Comparison of ENCODE assay signal across 10 cellular contexts in the genomic region with DNA sequence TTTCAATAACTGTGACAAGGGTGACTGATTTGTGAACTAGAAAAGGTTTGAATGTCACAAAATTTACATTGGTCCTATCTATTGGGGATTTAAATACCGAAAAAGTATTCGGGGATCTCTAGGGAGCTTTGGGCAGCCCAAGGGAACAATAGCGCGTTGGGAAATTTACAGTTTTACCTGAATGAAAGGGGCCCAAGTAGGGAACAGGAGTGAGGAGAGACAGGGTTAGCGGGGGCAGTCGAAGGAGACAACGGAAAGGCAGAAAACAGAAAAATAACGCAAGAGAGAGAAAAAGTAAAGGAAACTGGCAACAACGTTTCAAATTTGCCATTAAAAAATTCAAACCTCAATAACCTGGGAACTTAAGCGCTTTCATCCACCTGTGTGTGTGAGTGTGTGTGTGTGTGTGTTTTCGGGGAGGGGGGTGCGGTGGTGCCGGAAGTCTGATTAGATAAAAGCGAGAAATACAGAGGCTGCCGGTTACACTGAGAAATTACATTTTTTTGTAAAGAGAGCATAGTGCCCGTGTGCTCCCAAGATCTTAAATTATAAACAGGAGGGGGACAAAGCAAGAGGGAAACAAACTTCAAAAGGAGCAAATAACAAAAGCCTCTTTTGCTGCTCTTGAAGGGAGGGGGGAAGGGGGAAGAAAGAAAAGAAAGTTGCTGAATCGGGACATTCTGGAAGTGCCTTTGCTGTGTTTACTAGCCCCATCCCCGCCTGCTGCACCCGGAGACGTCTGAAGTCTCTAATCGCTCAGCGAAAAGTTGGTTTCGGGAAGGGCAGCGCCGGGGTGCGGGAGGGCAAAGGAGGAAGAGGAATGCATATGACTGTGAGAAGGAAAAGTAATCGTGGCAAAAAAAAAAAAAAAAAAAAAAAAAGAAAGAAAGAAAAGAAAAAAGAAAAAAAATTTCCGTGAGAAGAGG. TPM values are rescaled to one million over a fixed set of nuclear protein-coding genes. Genes with fewer than 3 reads are reported as not detected.
DNase-seq lines count a peak whose midpoint lies in the region; ATAC-seq lines count a peak whose summit lies in the region.
"Had no signal": no experiment of that assay in that cellular context is flagged by ENCODE, and none has a peak within 500 bp of the region (broad histone marks: within the 10 kb centered on the region; RNA-seq: fewer than 3 reads in every experiment).

No MANE protein-coding gene starts in this region.

- peaks cover 13% of the 10 kb centered on the region for H3K4me1 Mint-ChIP-seq in activated naive CD4-positive, alpha-beta T cell treated with anti-CD3 and anti-CD28 coated beads, Interleukin-2, amount 10 ng/mL, durations not matched to agents 7 days and 5 days
- no peaks in the 10 kb centered on the region for H3K4me1 Mint-ChIP-seq in activated T-helper 17 cell treated with anti-CD3 and anti-CD28 coated beads, Interleukin-2, amount 50 U/mL, for 72 hours
- peaks cover 18 to 28% of the 10 kb centered on the region in 2 donors for H3K4me1 Mint-ChIP-seq in immature natural killer cell

- H3K27me3 Mint-ChIP-seq in activated naive CD4-positive, alpha-beta T cell treated with anti-CD3 and anti-CD28 coated beads, Interleukin-2, amount 10 ng/mL, durations not matched to agents 7 days and 5 days: peaks cover 99% of the 10 kb centered on the region
- peaks cover 60% of the 10 kb centered on the region for H3K27me3 Mint-ChIP-seq in activated T-helper 17 cell treated with anti-CD3 and anti-CD28 coated beads, Interleukin-2, amount 50 U/mL, for 72 hours
- H3K27me3 Mint-ChIP-seq in immature natural killer cell (ENCODE audit: low read depth in 3 of 3): peaks cover 47 to 68% (median 64%) of the 10 kb centered on the region in 3 donors

- ATAC-seq in activated T-helper 17 cell treated with anti-CD3 and anti-CD28 coated beads, Interleukin-2, amount 50 U/mL, for 72 hours (replicated peaks): no peak
- no peak for ATAC-seq in HG03520 (IDR thresholded peaks at IDR 0.05; ENCODE audit: unreplicated experiment)

- CTCF ChIA-PET in activated naive CD4-positive, alpha-beta T cell treated with anti-CD3 and anti-CD28 coated beads, Interleukin-2, amount 10 ng/mL, durations not matched to agents 7 days and 5 days (lab: Charles Lee): no interaction called here

- H3K4me3 Mint-ChIP-seq in activated naive CD4-positive, alpha-beta T cell treated with anti-CD3 and anti-CD28 coated beads, Interleukin-2, amount 10 ng/mL, durations not matched to agents 7 days and 5 days: peak overlapping the region; percentile 52
- H3K4me3 Mint-ChIP-seq in activated T-helper 17 cell treated with anti-CD3 and anti-CD28 coated beads, Interleukin-2, amount 50 U/mL, for 72 hours: peak overlapping the region; percentile 8
- H3K4me3 Mint-ChIP-seq in immature natural killer cell: peak overlapping the region in 4 of 5 donors; percentile 4 to 59 (median 22)

- peaks cover 27% of the 10 kb centered on the region for H3K36me3 Mint-ChIP-seq in activated naive CD4-positive, alpha-beta T cell treated with anti-CD3 and anti-CD28 coated beads, Interleukin-2, amount 10 ng/mL, durations not matched to agents 7 days and 5 days
- peaks cover 36% of the 10 kb centered on the region for H3K36me3 Mint-ChIP-seq in activated T-helper 17 cell treated with anti-CD3 and anti-CD28 coated beads, Interleukin-2, amount 50 U/mL, for 72 hours (ENCODE audit: low read depth)
- peaks cover 4 to 13% (median 12%) of the 10 kb centered on the region in 3 donors for H3K36me3 Mint-ChIP-seq in immature natural killer cell

- H3K27ac Mint-ChIP-seq in activated naive CD4-positive, alpha-beta T cell treated with anti-CD3 and anti-CD28 coated beads, Interleukin-2, amount 10 ng/mL, durations not matched to agents 7 days and 5 days: peak overlapping the region; percentile 84
- H3K27ac Mint-ChIP-seq in activated T-helper 17 cell treated with anti-CD3 and anti-CD28 coated beads, Interleukin-2, amount 50 U/mL, for 72 hours: no peak overlapping the region
- H3K27ac Mint-ChIP-seq in immature natural killer cell: no peak overlapping the region

- DNase-seq in activated naive CD4-positive, alpha-beta T cell treated with anti-CD3 and anti-CD28 coated beads, Interleukin-2, amount 10 ng/mL, durations not matched to agents 7 days and 5 days: no peak
- DNase-seq in activated naive CD4-positive, alpha-beta T cell treated with Interleukin-2 at 50 U/mL for 16 hours: no peak
- no peak for DNase-seq in immature natural killer cell
- DNase-seq in GDM1 (lab: John Stamatoyannopoulos, UW): no peak
- no peak for DNase-seq in HT-29 (ENCODE audit: low spot score)
- DNase-seq: mammary epithelial cell had no signal

- peaks cover 12% of the 10 kb centered on the region for H3K9me3 Mint-ChIP-seq in activated naive CD4-positive, alpha-beta T cell treated with anti-CD3 and anti-CD28 coated beads, Interleukin-2, amount 10 ng/mL, durations not matched to agents 7 days and 5 days
- H3K9me3 Mint-ChIP-seq in activated T-helper 17 cell treated with anti-CD3 and anti-CD28 coated beads, Interleukin-2, amount 50 U/mL, for 72 hours: peaks cover 8% of the 10 kb centered on the region
- H3K9me3 Mint-ChIP-seq in immature natural killer cell: peaks cover 25 to 66% (median 41%) of the 10 kb centered on the region in 6 donors

- H3K27ac ChIP-seq in temporal lobe (ENCODE audit: low read depth, low read length): peak overlapping the region; percentile 41
- H3K27ac ChIP-seq: BLaER1 treated with 17β-estradiol and CSF1 and Interleukin-3, amounts not matched to agents 10 nM and 100 nM had no signal

RNA-seq across cellular contexts. Expression of gene ZIC1, which starts 0.7 kb away (rescaled TPM):
- not detected for total RNA-seq in activated T-helper 17 cell treated with anti-CD3 and anti-CD28 coated beads, Interleukin-2, amount 50 U/mL, for 72 hours
- not detected for polyA plus RNA-seq in immature natural killer cell
- 12.3 TPM for total RNA-seq in temporal lobe
- not detected in 2 replicates for total RNA-seq in HT-29 (2014; rRNA removed; shearing (Covaris generic))
- polyA plus RNA-seq: mammary epithelial cell had no signal

RNA-seq across cellular contexts. Expression of gene ZIC4, which starts 2.1 kb away (rescaled TPM):
- not detected for total RNA-seq in activated T-helper 17 cell treated with anti-CD3 and anti-CD28 coated beads, Interleukin-2, amount 50 U/mL, for 72 hours
- not detected for polyA plus RNA-seq in immature natural killer cell
- 1.5 TPM for total RNA-seq in temporal lobe
- total RNA-seq in HT-29 (2014; rRNA removed; shearing (Covaris generic)): not detected in 2 replicates
- polyA plus RNA-seq: mammary epithelial cell had no signal

Comparison
In these comparisons a context has a peak if more than half of its experiments do, and no peak if none do; other contexts are left out.
1. RNA of gene ZIC1, which starts 0.7 kb away (total RNA-seq): 12.3 TPM in temporal lobe (single experiment); not detected in activated T-helper 17 cell treated with anti-CD3 and anti-CD28 coated beads, Interleukin-2, amount 50 U/mL, for 72 hours and not detected in HT-29; every median in the first group is over 10 times any median in the second.
2. Peak in every context shown above with its lines, with median percentiles within 50 percentile points of each other: H3K4me3 Mint-ChIP-seq.